10 cellular contexts compared by ENCODE assay signal in the genomic region with DNA sequence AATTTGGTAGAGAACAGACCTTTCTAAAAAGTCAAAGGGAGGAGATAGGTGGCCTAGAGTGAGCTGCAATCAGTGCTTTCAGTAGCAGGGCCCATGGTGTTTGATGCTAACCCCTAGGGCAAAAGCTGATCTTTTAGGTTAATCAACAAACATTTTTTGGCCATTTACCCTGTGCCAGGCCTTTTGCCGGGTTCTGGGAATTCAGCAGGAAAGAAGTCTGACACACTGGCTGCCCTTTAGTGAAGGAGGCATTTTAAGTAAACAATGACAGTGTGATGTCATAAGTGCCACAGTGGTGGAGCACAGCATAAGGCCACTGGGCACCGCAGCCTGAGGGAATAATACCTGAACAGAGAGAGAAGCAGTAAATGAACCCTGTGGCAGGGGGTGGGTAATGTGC. TPM values are rescaled to one million over a fixed set of nuclear protein-coding genes. Genes with fewer than 3 reads are reported as not detected.
A peak's percentile ranks its signal among the peaks of the same experiment; 100 is the strongest.
DNase-seq lines count a peak whose midpoint lies in the region; ATAC-seq, FAIRE-seq and TF ChIP-seq lines count a peak whose summit lies in the region.
"Had no signal": no experiment of that assay in that cellular context is flagged by ENCODE, and none has a peak within 500 bp of the region (broad histone marks: within the 10 kb centered on the region; RNA-seq: fewer than 3 reads in every experiment).

No MANE protein-coding gene starts in this region.

- peak overlapping the region; percentile 97 to 98 for H3K27ac ChIP-seq in kidney (ENCODE audit: low read depth in 2 of 2, low read length in 2 of 2)

- H3K36me3 ChIP-seq in adipocyte (ENCODE audit: control insufficient read depth, insufficient read depth, low read length, severe bottlenecking) (no peaks in the 10 kb centered on the region), kidney (ENCODE audit: control insufficient read depth in 1 of 2, insufficient read depth in 2 of 2, low read length in 2 of 2) (no peaks in the 10 kb centered on the region), skeletal muscle satellite cell (ENCODE audit: insufficient read depth, low read length) (no peaks in the 10 kb centered on the region), MG63 (no peaks in the 10 kb centered on the region)

- peak; percentile 55 for DNase-seq in EH (ENCODE audit: low read depth)
- peak; percentile 8 for DNase-seq in adipocyte (ENCODE audit: low read depth)
- DNase-seq in kidney = no peak
- no peak for DNase-seq in MG63
- no peak for DNase-seq in NOMO-1 treated with dmso at 0.1 percent for 144 hours (lab: John Stamatoyannopoulos, UW; ENCODE audit: unreplicated experiment)
- DNase-seq in activated CD4-positive, alpha-beta T cell treated with anti-CD3 and anti-CD28 coated beads, Interleukin-2, amount 50 U/mL, for 4 hours = no peak
- DNase-seq: NCI-H748 treated with DMSO at 0.1 percent for 48 hours; stimulated activated CD4-positive, alpha-beta T cell treated with anti-CD3 and anti-CD28 coated beads, Interleukin-2, amount 100 ng/mL, for 24 hours had no signal

- peak; percentile 44 for FAIRE-seq in kidney (lab: Jason Lieb, UNC)

- H3K4me2 ChIP-seq in skeletal muscle satellite cell (ENCODE audit: low read length) = no peak overlapping the region

- no peak for TF ChIP-seq CTCF in kidney (IDR thresholded peaks at IDR 0.05; ENCODE audit: borderline replicate concordance, extremely low read depth, insufficient read depth)

- H3K9ac ChIP-seq in adipocyte (ENCODE audit: low read length) (peak overlapping the region; percentile 10), kidney (ENCODE audit: low read length in 2 of 2) (peak overlapping the region in 1 of 2 donors; percentile 60), skeletal muscle satellite cell (ENCODE audit: low read depth, low read length) (peak overlapping the region; percentile 78)

- H3K9me3 ChIP-seq in adipocyte (ENCODE audit: control insufficient read depth, low read length) (no peaks in the 10 kb centered on the region), kidney (ENCODE audit: control insufficient read depth in 1 of 2, low read length in 2 of 2) (no peaks in the 10 kb centered on the region), skeletal muscle satellite cell (replicated peaks; ENCODE audit: low read length) (no peaks in the 10 kb centered on the region), MG63 (no peaks in the 10 kb centered on the region)

- H3K27me3 ChIP-seq in adipocyte (replicated peaks; ENCODE audit: control insufficient read depth, insufficient read depth, low read length) (no peaks in the 10 kb centered on the region), skeletal muscle satellite cell (ENCODE audit: control insufficient read depth, insufficient read depth, low read length) (no peaks in the 10 kb centered on the region), MG63 (no peaks in the 10 kb centered on the region)

- H3K4me3 ChIP-seq in adipocyte (ENCODE audit: low read length) (no peak overlapping the region), kidney (ENCODE audit: low read length in 2 of 2) (no peak overlapping the region), skeletal muscle satellite cell (ENCODE audit: low read length) (no peak overlapping the region), MG63 (no peak overlapping the region)

- intact Hi-C loops in kidney (cut with DNase I) = no loop called here

- peaks cover 21% of the 10 kb centered on the region for H3K4me1 ChIP-seq in adipocyte (ENCODE audit: control insufficient read depth, insufficient read depth, low read length)
- peaks cover 37 to 64% of the 10 kb centered on the region in 2 donors for H3K4me1 ChIP-seq in kidney (ENCODE audit: control insufficient read depth in 1 of 2, insufficient read depth in 1 of 2, low read depth in 1 of 2, low read length in 2 of 2)
- peaks cover 24% of the 10 kb centered on the region for H3K4me1 ChIP-seq in skeletal muscle satellite cell (ENCODE audit: control insufficient read depth, insufficient read depth, low read length)

- ATAC-seq in HG03045 (IDR thresholded peaks at IDR 0.05; ENCODE audit: unreplicated experiment) = no peak

RNA-seq across cellular contexts. Expression of gene C22orf31, which starts 29.0 kb away (rescaled TPM):
- not detected for total RNA-seq in kidney
- not detected for polyA plus RNA-seq in kidney (ENCODE audit: insufficient read depth, low read depth, low replicate concordance)
- total RNA-seq in skeletal muscle satellite cell (2012; rRNA removed) = not detected in 2 replicates
- not detected in 2 replicates for total RNA-seq in MG63 (2014; rRNA removed; shearing (Covaris generic); ENCODE audit: low replicate concordance)

RNA-seq across cellular contexts. Expression of gene KREMEN1, which starts 40.3 kb away (rescaled TPM):
- total RNA-seq in kidney = 16.2 TPM
- polyA plus RNA-seq in kidney (ENCODE audit: insufficient read depth, low read depth, low replicate concordance) = 9.3 TPM
- 2.5 and 3.7 TPM in 2 replicates for total RNA-seq in skeletal muscle satellite cell (2012; rRNA removed)
- total RNA-seq in MG63 (2014; rRNA removed; shearing (Covaris generic); ENCODE audit: low replicate concordance) = 2.4 and 6.1 TPM in 2 replicates

Comparison
In these comparisons a context has a peak if more than half of its experiments do, and no peak if none do; other contexts are left out.
1. DNase-seq: peak in EH (single experiment) and adipocyte (single experiment); none in kidney (single experiment), MG63 (single experiment), NOMO-1 treated with dmso at 0.1 percent for 144 hours (single experiment) and activated CD4-positive, alpha-beta T cell treated with anti-CD3 and anti-CD28 coated beads, Interleukin-2, amount 50 U/mL, for 4 hours (0 of 2).